In the genomic region with DNA sequence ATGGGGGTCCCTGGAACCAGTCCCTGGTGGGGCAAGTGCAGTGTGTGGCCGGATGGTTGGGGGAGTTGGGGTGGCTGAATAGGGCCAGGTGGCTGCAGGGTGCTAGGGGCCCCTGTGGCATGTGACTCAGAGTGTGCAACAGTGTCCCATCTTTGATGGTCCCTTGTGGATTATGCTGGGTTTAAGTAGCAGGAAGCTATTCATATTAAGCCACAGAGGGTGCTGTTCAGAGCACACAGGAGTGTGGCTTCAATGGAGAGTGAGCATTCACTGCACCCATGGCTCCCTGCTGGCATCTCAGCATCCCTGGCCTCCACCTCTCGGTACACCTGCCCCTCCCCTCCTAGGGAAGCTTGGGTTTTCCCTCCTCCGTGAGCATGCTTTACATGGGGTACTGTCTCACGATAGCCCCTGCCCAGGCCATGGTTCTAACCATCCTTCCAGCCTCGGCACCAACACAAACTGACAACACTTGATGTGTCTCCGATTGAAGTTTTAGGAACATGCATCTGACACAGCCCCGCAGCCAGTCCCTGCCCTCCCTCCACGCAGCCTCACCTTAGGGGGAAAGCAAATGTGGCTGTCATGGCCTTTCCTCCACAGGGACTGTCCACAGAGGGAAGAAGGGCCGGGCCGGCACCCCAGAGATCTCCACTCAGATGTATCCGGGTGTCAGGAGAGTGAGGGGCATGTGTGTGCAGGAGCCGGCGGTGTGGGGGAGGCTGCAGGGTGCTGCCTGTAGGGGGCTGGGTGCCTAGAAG, we compare ENCODE assay signal across 9 cellular contexts. TPM values are rescaled to one million over a fixed set of nuclear protein-coding genes. Genes with fewer than 3 reads are reported as not detected.
DNase-seq lines count a peak whose midpoint lies in the region; ATAC-seq, FAIRE-seq and TF ChIP-seq lines count a peak whose summit lies in the region.
"Had no signal": no experiment of that assay in that cellular context is flagged by ENCODE, and none has a peak within 500 bp of the region (broad histone marks: within the 10 kb centered on the region; RNA-seq: fewer than 3 reads in every experiment).

No MANE protein-coding gene starts in this region.

- H3K4me3 ChIP-seq in SK-N-MC: no peak overlapping the region
- H3K4me3 ChIP-seq in heart right ventricle: no peak overlapping the region
- no peak overlapping the region for H3K4me3 ChIP-seq in tibial artery

- H3K9me3 ChIP-seq in SK-N-MC (ENCODE audit: low read depth, low read length) (no peaks in the 10 kb centered on the region), heart right ventricle (peaks cover 0 to 5% (median 0%) of the 10 kb centered on the region in 11 donors), tibial artery (no peaks in the 10 kb centered on the region)

- H3K27ac ChIP-seq in SK-N-MC (peak overlapping the region; percentile 57; the same call in 1 of the 2 replicates), heart right ventricle (peak overlapping the region in 2 of 10 donors; percentile 4 to 65), tibial artery (no peak overlapping the region), caudate nucleus (ENCODE audit: low read depth, low read length) (no peak overlapping the region)

- intact Hi-C loops in heart right ventricle (cut with DNase I) (no loop called here), tibial artery (cut with DNase I; ENCODE audit: low total_unique reads) (no loop called here)

- ATAC-seq in HG03139 (IDR thresholded peaks at IDR 0.05; ENCODE audit: unreplicated experiment) (peak; percentile 74), heart right ventricle (peak in 7 of 8 donors; percentile 4 to 13 (median 7))

- WGBS in heart right ventricle, 2 donors: 33 to 54% methylated on average over 13 of the region's 13 CpGs

- no peak overlapping the region for H3K9ac ChIP-seq in SK-N-MC (ENCODE audit: insufficient read length)

- DNase-seq in EH (ENCODE audit: low read depth) (peak; percentile 50), GM19239 (ENCODE audit: insufficient read length, low spot score) (peak; percentile 62), SK-N-MC (ENCODE audit: low read depth, low spot score) (no peak), heart right ventricle (no peak), tibial artery (no peak), NCI-H128 (lab: John Stamatoyannopoulos, UW; ENCODE audit: unreplicated experiment) (no peak), caudate nucleus (lab: John Stamatoyannopoulos, UW) (no peak)

- TF ChIP-seq CTCF in heart right ventricle (IDR thresholded peaks at IDR 0.05): no peak
- no peak for TF ChIP-seq CTCF in tibial artery (IDR thresholded peaks at IDR 0.05)

- H3K4me1 ChIP-seq in heart right ventricle (peaks cover 3 to 56% (median 8%) of the 10 kb centered on the region in 9 donors), tibial artery (peaks cover 0 to 15% (median 6%) of the 10 kb centered on the region in 4 donors)

- no peaks in the 10 kb centered on the region; the same call in 1 of the 2 replicates for H3K36me3 ChIP-seq in SK-N-MC (ENCODE audit: insufficient read depth, low read length)
- H3K36me3 ChIP-seq in heart right ventricle: peaks cover 3 to 44% (median 22%) of the 10 kb centered on the region in 9 donors
- H3K36me3 ChIP-seq in tibial artery: peaks cover 10 to 36% (median 23%) of the 10 kb centered on the region in 3 donors

- FAIRE-seq in GM19239 (lab: Jason Lieb, UNC): peak; percentile 86
- FAIRE-seq: TTC549 had no signal

- no peaks in the 10 kb centered on the region for H3K27me3 ChIP-seq in heart right ventricle
- H3K27me3 ChIP-seq in tibial artery: no peaks in the 10 kb centered on the region

RNA-seq across cellular contexts. Expression of a gene that starts 30.4 kb away (rescaled TPM):
- total RNA-seq in heart right ventricle: 100 to 1,000 TPM in 9 of 10 donors, 10 to 100 TPM in 1; 95.5 to 205 (median 148) TPM
- polyA plus RNA-seq in heart right ventricle: 100 to 1,000 TPM in 1 of 2 donors, 10 to 100 TPM in 1; 44.3 to 144 TPM

Comparison
In these comparisons a context has a peak if more than half of its experiments do, and no peak if none do; other contexts are left out.
1. DNase-seq: peak in EH (single experiment) and GM19239 (single experiment); none in SK-N-MC (single experiment), heart right ventricle (0 of 2), tibial artery (0 of 2), NCI-H128 (single experiment) and caudate nucleus (0 of 61).